Comparison of ENCODE assay signal across 10 cellular contexts in genomic region chr6:3382399-3383279, GRCh38.
DNase-seq lines count a peak whose midpoint lies in the region; ATAC-seq, FAIRE-seq and TF ChIP-seq lines count a peak whose summit lies in the region.
"Had no signal": no experiment of that assay in that cellular context is flagged by ENCODE, and none has a peak within 500 bp of the region (broad histone marks: within the 10 kb centered on the region; RNA-seq: fewer than 3 reads in every experiment).

No MANE protein-coding gene starts in this region.

- no peak overlapping the region for H3K4me3 Mint-ChIP-seq in activated naive CD8-positive, alpha-beta T cell treated with anti-CD3 and anti-CD28 coated beads, Interleukin-2, amount 50 U/mL, for 24 hours
- H3K4me3 Mint-ChIP-seq: CD4-positive, alpha-beta memory T cell; naive B cell had no signal

- H3K4me1 ChIP-seq in small intestine (ENCODE audit: control insufficient read depth in 2 of 2, insufficient read depth in 1 of 2, low read depth in 1 of 2, low read length in 1 of 2), result peaks cover 7 to 14% of the 10 kb centered on the region in 2 donors

- H3K4me1 Mint-ChIP-seq in activated naive CD8-positive, alpha-beta T cell treated with anti-CD3 and anti-CD28 coated beads, Interleukin-2, amount 50 U/mL, for 24 hours, result peaks cover 11% of the 10 kb centered on the region

- WGBS in small intestine, 3 donors, result 31 to 59% (median 48%) methylated on average over 6 of the region's 6 CpGs

- ATAC-seq in activated naive CD8-positive, alpha-beta T cell treated with anti-CD3 and anti-CD28 coated beads, Interleukin-2, amount 50 U/mL, for 24 hours, result no peak

- DNase-seq in H54 (ENCODE audit: insufficient read length, low spot score) (peak; percentile 38), RCC 7860 (ENCODE audit: low spot score) (peak; percentile 60), epithelial cell of esophagus (ENCODE audit: low read depth) (peak; percentile 77), small intestine (peak; percentile 93), NCI-H526 treated with DMSO at 0.1 percent for 48 hours (lab: John Stamatoyannopoulos, UW) (no peak), GOT3 (lab: John Stamatoyannopoulos, UW) (no peak)
- no peak for DNase-seq in activated naive CD8-positive, alpha-beta T cell treated with anti-CD3 and anti-CD28 coated beads, Interleukin-2, amount 50 U/mL, for 24 hours
- DNase-seq: CD4-positive, alpha-beta memory T cell; naive B cell; right cardiac atrium had no signal

- TF ChIP-seq POLR2A in H54 (IDR thresholded peaks at IDR 0.05; ENCODE audit: low read depth, low read length), result no peak

- H3K4me3 ChIP-seq in epithelial cell of esophagus (ENCODE audit: low read length), result no peak overlapping the region
- H3K4me3 ChIP-seq in small intestine (ENCODE audit: low read depth in 1 of 2, low read length in 2 of 2), result no peak overlapping the region

- peak overlapping the region; percentile 67 to 72 for H3K27ac ChIP-seq in small intestine (ENCODE audit: low read depth in 1 of 2, low read length in 1 of 2)

- no peaks in the 10 kb centered on the region for H3K9me3 Mint-ChIP-seq in activated naive CD8-positive, alpha-beta T cell treated with anti-CD3 and anti-CD28 coated beads, Interleukin-2, amount 50 U/mL, for 24 hours
- H3K9me3 Mint-ChIP-seq: naive B cell had no signal

- H3K27me3 Mint-ChIP-seq in activated naive CD8-positive, alpha-beta T cell treated with anti-CD3 and anti-CD28 coated beads, Interleukin-2, amount 50 U/mL, for 24 hours, result peaks cover 4% of the 10 kb centered on the region
- H3K27me3 Mint-ChIP-seq: CD4-positive, alpha-beta memory T cell had no signal

- no peaks in the 10 kb centered on the region for H3K9me3 ChIP-seq in small intestine (ENCODE audit: control insufficient read depth, low read depth)

- no peaks in the 10 kb centered on the region for H3K36me3 ChIP-seq in small intestine (ENCODE audit: control insufficient read depth in 2 of 2, insufficient read depth in 2 of 2, low read length in 2 of 2)

- H3K36me3 Mint-ChIP-seq in activated naive CD8-positive, alpha-beta T cell treated with anti-CD3 and anti-CD28 coated beads, Interleukin-2, amount 50 U/mL, for 24 hours (ENCODE audit: low read depth), result no peaks in the 10 kb centered on the region
- H3K36me3 Mint-ChIP-seq: naive B cell had no signal

- FAIRE-seq in H54 (lab: Jason Lieb, UNC), result peak; percentile 48
- FAIRE-seq in RCC 7860 (lab: Jason Lieb, UNC), result no peak
- FAIRE-seq in small intestine (lab: Jason Lieb, UNC), result no peak

- no peaks in the 10 kb centered on the region for H3K27me3 ChIP-seq in small intestine (ENCODE audit: control insufficient read depth in 2 of 2, insufficient read depth in 2 of 2, low read length in 2 of 2)

- no peak for TF ChIP-seq CTCF in epithelial cell of esophagus (IDR thresholded peaks at IDR 0.05; ENCODE audit: insufficient read depth, low read depth, low read length, missing control alignments)

- H3K27ac Mint-ChIP-seq in activated naive CD8-positive, alpha-beta T cell treated with anti-CD3 and anti-CD28 coated beads, Interleukin-2, amount 50 U/mL, for 24 hours, result no peak overlapping the region

Comparison
In these comparisons a context has a peak if more than half of its experiments do, and no peak if none do; other contexts are left out.
1. DNase-seq: peak in H54 (single experiment), RCC 7860 (single experiment), epithelial cell of esophagus (single experiment) and small intestine (single experiment); none in activated naive CD8-positive, alpha-beta T cell treated with anti-CD3 and anti-CD28 coated beads, Interleukin-2, amount 50 U/mL, for 24 hours (single experiment), NCI-H526 treated with DMSO at 0.1 percent for 48 hours (single experiment) and GOT3 (single experiment).